In genomic region chr9:128124873-128125574, GRCh38 we compare ENCODE assay signal across 9 cellular contexts. TPM values are rescaled to one million over a fixed set of nuclear protein-coding genes. Genes with fewer than 3 reads are reported as not detected.
DNase-seq lines count a peak whose midpoint lies in the region; ATAC-seq, FAIRE-seq and TF ChIP-seq lines count a peak whose summit lies in the region.
"Had no signal": no experiment of that assay in that cellular context is flagged by ENCODE, and none has a peak within 500 bp of the region (broad histone marks: within the 10 kb centered on the region; RNA-seq: fewer than 3 reads in every experiment).

No MANE protein-coding gene starts in this region.

- H3K4me1 Mint-ChIP-seq in astrocyte (ENCODE audit: low read depth, unreplicated experiment): peaks cover 5% of the 10 kb centered on the region

- TF ChIP-seq POLR2A in GM12892 (IDR thresholded peaks at IDR 0.05; ENCODE audit: low read depth, low read length): no peak

- peaks cover 12% of the 10 kb centered on the region for H3K4me1 ChIP-seq in astrocyte (ENCODE audit: insufficient read depth, low read length)

- peaks cover 23% of the 10 kb centered on the region for H4K20me1 ChIP-seq in astrocyte (ENCODE audit: insufficient read depth, low read length)

- H3K4me3 Mint-ChIP-seq in astrocyte (ENCODE audit: unreplicated experiment): peak overlapping the region; percentile 46

- peak; percentile 67 for TF ChIP-seq CTCF in AG09319 (IDR thresholded peaks at IDR 0.05; ENCODE audit: low read depth, low read length)
- TF ChIP-seq CTCF in astrocyte (IDR thresholded peaks at IDR 0.05; ENCODE audit: insufficient read depth, low read depth, low read length): peak; percentile 48

- no peaks in the 10 kb centered on the region for H3K9me3 ChIP-seq in astrocyte (ENCODE audit: insufficient read depth, low read depth, low read length)

- no peaks in the 10 kb centered on the region for H3K27me3 ChIP-seq in astrocyte (ENCODE audit: insufficient read depth, low read length)

- H3K79me2 ChIP-seq in astrocyte (ENCODE audit: insufficient read depth, low read length): peaks cover 32% of the 10 kb centered on the region

- H3K36me3 ChIP-seq in astrocyte (ENCODE audit: insufficient read depth, low read length): peaks cover 3% of the 10 kb centered on the region

- H3K36me3 Mint-ChIP-seq in astrocyte (ENCODE audit: low read depth, unreplicated experiment): peaks cover 2% of the 10 kb centered on the region

- H3K4me2 ChIP-seq in astrocyte (ENCODE audit: low read length): peak overlapping the region; percentile 100

- DNase-seq in AG09319 (ENCODE audit: extremely low read depth, low read depth) (no peak), GM12892 (ENCODE audit: insufficient read length) (no peak), OCI-M2 (lab: John Stamatoyannopoulos, UW; ENCODE audit: unreplicated experiment) (peak; percentile 2), astrocyte (ENCODE audit: low read depth) (peak; percentile 14), iris pigment epithelial cell (ENCODE audit: low read depth) (peak; percentile 60), GM03348 (ENCODE audit: low spot score) (no peak)
- peak; percentile 54 to 63 for DNase-seq in stimulated activated CD4-positive, alpha-beta T cell treated with anti-CD3 and anti-CD28 coated beads, Interleukin-2, amount 100 ng/mL, for 24 hours

- no peaks in the 10 kb centered on the region for H3K27me3 Mint-ChIP-seq in astrocyte (ENCODE audit: low read depth, unreplicated experiment)

- H3K4me3 ChIP-seq in astrocyte (ENCODE audit: insufficient read depth, low read depth, low read length): no peak overlapping the region

- H3K9me3 Mint-ChIP-seq in astrocyte (ENCODE audit: unreplicated experiment): no peaks in the 10 kb centered on the region

- no peak overlapping the region for H3K27ac ChIP-seq in astrocyte (ENCODE audit: low read depth, low read length)

- no peak for ATAC-seq in HG03442 (IDR thresholded peaks at IDR 0.05; ENCODE audit: unreplicated experiment)

- FAIRE-seq in GM12892 (lab: Jason Lieb, UNC): peak; percentile 67
- no peak for FAIRE-seq in astrocyte (lab: Jason Lieb, UNC)
- FAIRE-seq: islet of Langerhans had no signal

- H2AFZ ChIP-seq in astrocyte (ENCODE audit: low read depth, low read length): no peak overlapping the region

- no peak overlapping the region for H3K27ac Mint-ChIP-seq in astrocyte (ENCODE audit: unreplicated experiment)

- no peak overlapping the region for H3K9ac ChIP-seq in astrocyte (ENCODE audit: low read length)

RNA-seq across cellular contexts. Expression of gene PTGES2, which starts 2.5 kb away (rescaled TPM):
- polyA plus RNA-seq in GM12892 (2012; ENCODE audit: missing spikeins): 49.9 TPM
- total RNA-seq in astrocyte: 44.1 and 44.4 TPM in 2 replicates

RNA-seq across cellular contexts. Expression of gene LCN2, which starts 24.2 kb away (rescaled TPM):
- not detected for polyA plus RNA-seq in GM12892 (2012; ENCODE audit: missing spikeins)
- not detected in 2 replicates for total RNA-seq in astrocyte

RNA-seq across cellular contexts. Expression of gene BBLN, which starts 35.0 kb away (rescaled TPM):
- 27.5 TPM for polyA plus RNA-seq in GM12892 (2012; ENCODE audit: missing spikeins)
- 47.3 and 56.6 TPM in 2 replicates for total RNA-seq in astrocyte

RNA-seq across cellular contexts. Expression of gene SLC25A25, which starts 57.0 kb away (rescaled TPM):
- 5.8 TPM for polyA plus RNA-seq in GM12892 (2012; ENCODE audit: missing spikeins)
- total RNA-seq in astrocyte: 9.8 and 14.4 TPM in 2 replicates

RNA-seq across cellular contexts. Expression of gene NAIF1, which starts 57.9 kb away (rescaled TPM):
- 6.5 TPM for polyA plus RNA-seq in GM12892 (2012; ENCODE audit: missing spikeins)
- 9.6 and 10.2 TPM in 2 replicates for total RNA-seq in astrocyte

Comparison
In these comparisons a context has a peak if more than half of its experiments do, and no peak if none do; other contexts are left out.
1. DNase-seq: peak in OCI-M2 (single experiment), astrocyte (single experiment), iris pigment epithelial cell (single experiment) and stimulated activated CD4-positive, alpha-beta T cell treated with anti-CD3 and anti-CD28 coated beads, Interleukin-2, amount 100 ng/mL, for 24 hours (2 of 2); none in AG09319 (single experiment), GM12892 (single experiment) and GM03348 (single experiment).